ENCODE assay signal across 40 cellular contexts in the genomic region with DNA sequence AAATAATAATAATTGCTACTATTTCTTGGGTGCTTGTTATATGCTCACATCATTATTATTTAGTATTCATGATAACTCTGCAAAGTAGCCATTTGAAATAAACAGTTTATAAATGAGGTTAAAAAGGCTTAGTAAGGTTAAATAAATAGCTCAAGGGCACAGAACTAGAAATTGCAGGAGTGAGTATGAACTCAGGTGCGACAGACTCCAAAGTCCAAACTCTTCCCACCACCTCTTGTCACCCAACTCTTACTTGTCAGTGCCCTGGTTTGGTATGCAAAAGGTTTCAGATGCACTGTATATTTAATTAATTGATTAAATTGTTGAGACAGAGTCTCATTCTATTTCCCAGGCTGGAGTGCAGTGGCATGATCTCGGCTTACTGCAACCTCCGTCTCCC. TPM values are rescaled to one million over a fixed set of nuclear protein-coding genes. Genes with fewer than 3 reads are reported as not detected.
"Had no signal": no experiment of that assay in that cellular context is flagged by ENCODE, and none has a peak within 500 bp of the region (broad histone marks: within the 10 kb centered on the region; RNA-seq: fewer than 3 reads in every experiment).

No MANE protein-coding gene starts in this region.

- FAIRE-seq: astrocyte, bronchial epithelial cell had no signal

- H3K4me1 ChIP-seq: adrenal gland, ascending aorta, body of pancreas, breast epithelium had no signal

- H3K9me3 ChIP-seq: adrenal gland, ascending aorta, body of pancreas, breast epithelium had no signal

- H3K27me3 ChIP-seq: adrenal gland, ascending aorta, body of pancreas, brain microvascular endothelial cell, breast epithelium, cardiac muscle cell had no signal

- H3K36me3 ChIP-seq: adrenal gland, ascending aorta, brain microvascular endothelial cell, breast epithelium, cardiac muscle cell had no signal

- ATAC-seq: activated naive CD4-positive, alpha-beta T cell treated with anti-CD3 and anti-CD28 coated beads, Interleukin-2, amount 50 U/mL, for 72 hours; activated naive CD8-positive, alpha-beta T cell treated with anti-CD3 and anti-CD28 coated beads, Interleukin-2, amount 50 U/mL, for 24 hours; activated T-cell treated with anti-CD3 and anti-CD28 coated beads, Interleukin-2, amount 50 U/mL, for 4 hours; activated T-cell treated with anti-CD3 and anti-CD28 coated beads, Interleukin-2, amount 50 U/mL, for 72 hours; activated T-helper 17 cell treated with anti-CD3 and anti-CD28 coated beads, Interleukin-2, amount 50 U/mL, for 72 hours; body of pancreas had no signal

- DNase-seq: activated effector memory CD4-positive, alpha-beta T cell treated with anti-CD3 and anti-CD28 coated beads, Interleukin-2, amount 50 U/mL, for 16 hours; activated effector memory CD4-positive, alpha-beta T cell treated with Interleukin-2 at 50 U/mL for 16 hours; activated gamma-delta T cell; activated gamma-delta T cell treated with Interleukin-2 at 50 U/mL for 16 hours; activated naive CD4-positive, alpha-beta T cell; activated naive CD4-positive, alpha-beta T cell treated with anti-CD3 and anti-CD28 coated beads for 36 hours; activated naive CD4-positive, alpha-beta T cell treated with anti-CD3 and anti-CD28 coated beads, Interleukin-2, amount 10 ng/mL, durations not matched to agents 7 days and 5 days; activated naive CD4-positive, alpha-beta T cell treated with anti-CD3 and anti-CD28 coated beads, Interleukin-2, amount 50 U/mL, for 16 hours; activated naive CD4-positive, alpha-beta T cell treated with Interleukin-2 at 50 U/mL for 16 hours; activated naive CD8-positive, alpha-beta T cell treated with anti-CD3 and anti-CD28 coated beads for 36 hours; activated naive CD8-positive, alpha-beta T cell treated with anti-CD3 and anti-CD28 coated beads, Interleukin-2, amount 10 ng/mL, durations not matched to agents 7 days and 5 days; activated naive CD8-positive, alpha-beta T cell treated with anti-CD3 and anti-CD28 coated beads, Interleukin-2, amount 50 U/mL, for 24 hours; activated T-cell treated with anti-CD3 and anti-CD28 coated beads, Interleukin-2, amount 50 U/mL, for 1 hour; activated T-cell treated with anti-CD3 and anti-CD28 coated beads, Interleukin-2, amount 50 U/mL, for 24 hours; activated T-cell treated with anti-CD3 and anti-CD28 coated beads, Interleukin-2, amount 50 U/mL, for 4 hours; activated T-cell treated with anti-CD3 and anti-CD28 coated beads, Interleukin-2, amount 50 U/mL, for 48 hours; activated T-cell treated with anti-CD3 and anti-CD28 coated beads, Interleukin-2, amount 50 U/mL, for 72 hours; adrenal gland; amniotic stem cell; amygdala; anterior cingulate cortex; aorta; body of pancreas; brain microvascular endothelial cell; caudate nucleus; central memory CD4-positive, alpha-beta T cell; cerebellar nuclear complex had no signal

- H3K27ac ChIP-seq: adrenal gland, ascending aorta, body of pancreas, brain microvascular endothelial cell, breast epithelium, cardiac muscle cell had no signal

- H3K4me3 ChIP-seq: adrenal gland, ascending aorta, body of pancreas, breast epithelium, cardiac muscle cell had no signal

RNA-seq across cellular contexts. Expression of gene SPATS1, which starts 24.3 kb away (rescaled TPM):
- total RNA-seq: activated naive CD4-positive, alpha-beta T cell treated with anti-CD3 and anti-CD28 coated beads for 36 hours; activated naive CD4-positive, alpha-beta T cell treated with anti-CD3 and anti-CD28 coated beads, Interleukin-2, amount 50 U/mL, for 72 hours; activated naive CD8-positive, alpha-beta T cell treated with anti-CD3 and anti-CD28 coated beads for 36 hours; activated naive CD8-positive, alpha-beta T cell treated with anti-CD3 and anti-CD28 coated beads, Interleukin-2, amount 10 ng/mL, durations not matched to agents 7 days and 5 days; activated T-cell treated with anti-CD3 and anti-CD28 coated beads, Interleukin-2, amount 50 U/mL, for 4 hours; activated T-cell treated with anti-CD3 and anti-CD28 coated beads, Interleukin-2, amount 50 U/mL, for 72 hours; activated T-helper 1 cell treated with anti-CD3 and anti-CD28 coated beads, Interleukin-12 subunit alpha, Interleukin-12 subunit beta, Interleukin-2, Interleukin-4 antibody, amounts not matched to agents 30 ng/mL and 10 ng/mL and 1 ng/mL, durations not matched to agents 14 hours and 24 hours and 36 hours; activated T-helper 17 cell treated with anti-CD3 and anti-CD28 coated beads, Interleukin-2, amount 50 U/mL, for 72 hours; activated T-helper 2 cell treated with anti-CD3 and anti-CD28 coated beads, Interferon-gamma antibody, Interleukin-2, Interleukin-4, amounts not matched to agents 10 μg/mL and 5 μg/mL and 100 μg/mL, durations not matched to agents 14 hours and 24 hours and 36 hours; adrenal gland; aorta; ascending aorta; astrocyte; body of pancreas; breast epithelium; bronchial epithelial cell; cardiac muscle cell; cardiac septum; cerebellum; chondrocyte had no signal
- polyA plus RNA-seq: adipose tissue, aorta, cardiac muscle cell had no signal
